Comparison of ENCODE assay signal across 1 cellular context in the genomic region with DNA sequence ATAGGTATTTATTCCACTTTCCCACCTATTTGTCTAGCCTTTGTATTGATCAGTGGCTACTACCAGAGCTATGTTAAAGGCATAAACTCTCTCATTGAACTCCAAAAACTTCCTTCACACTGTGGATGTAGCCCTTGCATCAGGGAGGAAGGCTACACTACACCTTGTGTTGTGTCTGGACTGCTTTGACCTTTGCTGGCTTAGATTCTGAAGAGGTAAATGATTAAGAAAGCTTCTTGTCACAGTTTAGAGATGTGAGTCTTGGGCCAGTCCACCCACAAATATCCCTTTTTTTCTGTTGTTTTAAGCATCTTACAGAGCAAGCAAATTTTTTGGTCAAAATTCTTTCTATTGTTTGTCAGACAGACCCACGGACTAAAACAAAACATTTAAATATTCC.
TF ChIP-seq lines count a peak whose summit lies in the region.

No MANE protein-coding gene starts in this region.

TF ChIP-seq in SK-N-SH, 30 proteins besides CTCF, POLR2A, EP300 and RAD21:
- TF ChIP-seq USF1 (IDR thresholded peaks at IDR 0.05; ENCODE audit: borderline replicate concordance, low read depth), result no peak
- TF ChIP-seq, protein P1, sequence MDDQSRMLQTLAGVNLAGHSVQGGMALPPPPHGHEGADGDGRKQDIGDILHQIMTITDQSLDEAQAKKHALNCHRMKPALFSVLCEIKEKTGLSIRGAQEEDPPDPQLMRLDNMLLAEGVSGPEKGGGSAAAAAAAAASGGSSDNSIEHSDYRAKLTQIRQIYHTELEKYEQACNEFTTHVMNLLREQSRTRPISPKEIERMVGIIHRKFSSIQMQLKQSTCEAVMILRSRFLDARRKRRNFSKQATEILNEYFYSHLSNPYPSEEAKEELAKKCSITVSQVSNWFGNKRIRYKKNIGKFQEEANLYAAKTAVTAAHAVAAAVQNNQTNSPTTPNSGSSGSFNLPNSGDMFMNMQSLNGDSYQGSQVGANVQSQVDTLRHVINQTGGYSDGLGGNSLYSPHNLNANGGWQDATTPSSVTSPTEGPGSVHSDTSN (IDR thresholded peaks at IDR 0.05), result no peak
- no peak for TF ChIP-seq RFX5 (IDR thresholded peaks at IDR 0.05; ENCODE audit: low read length)
- no peak for TF ChIP-seq TEAD4 (IDR thresholded peaks at IDR 0.05; ENCODE audit: borderline replicate concordance, insufficient read depth)
- TF ChIP-seq EZH2phosphoT487 (IDR thresholded peaks at IDR 0.05; ENCODE audit: borderline replicate concordance, low read depth), result no peak
- TF ChIP-seq ZBTB33 (IDR thresholded peaks at IDR 0.05; ENCODE audit: borderline replicate concordance, low read depth), result no peak
- TF ChIP-seq JUND (IDR thresholded peaks at IDR 0.05), result no peak
- TF ChIP-seq IRF3 (IDR thresholded peaks at IDR 0.05; ENCODE audit: low read depth, low read length), result no peak
- no peak for TF ChIP-seq TCF12 (IDR thresholded peaks at IDR 0.05)
- TF ChIP-seq POLR2AphosphoS5 (IDR thresholded peaks at IDR 0.05; ENCODE audit: low read depth, low read length), result no peak
- TF ChIP-seq FOSL2 (IDR thresholded peaks at IDR 0.05; ENCODE audit: borderline replicate concordance, low read depth), result no peak
- TF ChIP-seq GATA2 (CRISPR knock-in tag; IDR thresholded peaks at IDR 0.05), result no peak
- TF ChIP-seq USF2 (IDR thresholded peaks at IDR 0.05; ENCODE audit: borderline replicate concordance, low read depth, low read length), result no peak
- TF ChIP-seq FOXJ3 (CRISPR knock-in tag; IDR thresholded peaks at IDR 0.05), result no peak
- TF ChIP-seq RXRA (IDR thresholded peaks at IDR 0.05; ENCODE audit: borderline replicate concordance, low read depth), result no peak
